ENCODE assay signal across 12 cellular contexts in the genomic region with DNA sequence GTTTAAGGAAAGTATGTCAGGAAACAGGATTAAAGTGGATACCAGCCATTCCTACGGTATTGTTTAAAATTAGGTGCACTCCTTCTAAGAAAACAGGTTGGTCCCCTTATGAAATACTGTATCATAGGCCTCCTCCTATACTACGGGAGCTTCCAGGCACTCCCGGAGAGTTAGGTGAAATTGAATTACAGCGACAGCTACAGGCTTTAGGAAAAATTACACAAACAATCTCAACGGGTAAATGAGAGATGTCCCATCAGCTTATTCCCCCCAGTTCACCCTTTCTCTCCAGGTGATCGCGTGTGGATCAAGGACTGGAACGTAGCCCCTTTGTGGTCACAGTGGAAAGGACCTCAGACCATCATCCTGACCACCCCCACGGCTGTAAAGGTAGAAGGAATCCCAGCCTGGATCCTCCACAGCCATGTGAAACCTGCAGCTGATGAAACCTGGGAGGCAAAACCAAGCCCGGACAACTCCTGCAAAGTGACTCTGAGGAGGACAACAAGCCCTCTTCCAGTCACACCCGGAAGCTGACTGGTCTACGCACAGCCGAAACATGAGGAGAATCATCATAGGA. TPM values are rescaled to one million over a fixed set of nuclear protein-coding genes. Genes with fewer than 3 reads are reported as not detected.
DNase-seq lines count a peak whose midpoint lies in the region; ATAC-seq and TF ChIP-seq lines count a peak whose summit lies in the region.
"Had no signal": no experiment of that assay in that cellular context is flagged by ENCODE, and none has a peak within 500 bp of the region (broad histone marks: within the 10 kb centered on the region; RNA-seq: fewer than 3 reads in every experiment).

No MANE protein-coding gene starts in this region.

- no peak overlapping the region for H3K4me3 ChIP-seq in heart left ventricle
- no peak overlapping the region for H3K4me3 ChIP-seq in right atrium auricular region
- H3K4me3 ChIP-seq in RWPE2 (ENCODE audit: severe bottlenecking) = no peak overlapping the region
- no peak overlapping the region for H3K4me3 ChIP-seq in hepatocyte

- H3K27ac ChIP-seq in heart left ventricle = no peak overlapping the region
- H3K27ac ChIP-seq in right atrium auricular region = no peak overlapping the region
- no peak overlapping the region for H3K27ac ChIP-seq in RWPE2 (ENCODE audit: poor library complexity, severe bottlenecking)
- no peak overlapping the region for H3K27ac ChIP-seq in hepatocyte

- no peak overlapping the region for H3K4me2 ChIP-seq in hepatocyte

- intact Hi-C loops in heart left ventricle (cut with DNase I) = no loop called here

- peaks cover 0 to 5% (median 0%) of the 10 kb centered on the region in 9 donors for H3K27me3 ChIP-seq in heart left ventricle
- H3K27me3 ChIP-seq in right atrium auricular region = no peaks in the 10 kb centered on the region
- H3K27me3 ChIP-seq in RWPE2 (ENCODE audit: insufficient read depth, poor library complexity, severe bottlenecking) = no peaks in the 10 kb centered on the region
- no peaks in the 10 kb centered on the region for H3K27me3 ChIP-seq in hepatocyte

- H3K9me3 ChIP-seq in heart left ventricle = no peaks in the 10 kb centered on the region
- H3K9me3 ChIP-seq in right atrium auricular region = no peaks in the 10 kb centered on the region
- no peaks in the 10 kb centered on the region for H3K9me3 ChIP-seq in RWPE2 (ENCODE audit: severe bottlenecking)
- H3K9me3 ChIP-seq in hepatocyte (ENCODE audit: low read depth) = no peaks in the 10 kb centered on the region

- DNase-seq in heart left ventricle (no peak), right atrium auricular region (ENCODE audit: low spot score) (no peak), RWPE2 (ENCODE audit: low spot score) (no peak), hepatocyte (ENCODE audit: low spot score) (no peak), type B pancreatic cell (ENCODE audit: extremely low spot score, unreplicated experiment) (no peak), NCI-H69 (lab: John Stamatoyannopoulos, UW) (no peak), NCI-H146 (lab: John Stamatoyannopoulos, UW) (no peak)
- DNase-seq in stimulated activated naive CD8-positive, alpha-beta T cell treated with anti-CD3 and anti-CD28 coated beads, Interleukin-15, Interleukin-2, amounts not matched to agents 100 U/mL and 50 U/mL, for 24 hours = no peak
- DNase-seq: amygdala; NCI-H1092 treated with DMSO at 0.1 percent for 48 hours; occipital lobe; stimulated activated CD4-positive, alpha-beta T cell treated with anti-CD3 and anti-CD28 coated beads, Interleukin-4, amount 100 ng/mL, for 1 hour had no signal

- ATAC-seq in heart left ventricle (no peak), RWPE2 (ENCODE audit: low read depth) (no peak)
- no peak for ATAC-seq in stimulated activated naive CD8-positive, alpha-beta T cell treated with anti-CD3 and anti-CD28 coated beads, Interleukin-15, Interleukin-2, amounts not matched to agents 100 U/mL and 50 U/mL, for 24 hours

- H3K36me3 Mint-ChIP-seq in type B pancreatic cell = peaks cover 3% of the 10 kb centered on the region

- H3K9me3 Mint-ChIP-seq in type B pancreatic cell = peaks cover 4% of the 10 kb centered on the region

- no peaks in the 10 kb centered on the region for H4K20me1 ChIP-seq in hepatocyte (ENCODE audit: insufficient read depth, poor library complexity, severe bottlenecking)

- WGBS in heart left ventricle, 4 donors = 40 to 54% (median 48%) methylated on average over 13 of the region's 13 CpGs
- WGBS in hepatocyte (ENCODE audit: low lambda C conversion rate, missing lambda C conversion rate) = 51% methylated on average over 13 of the region's 13 CpGs

- H3K9me2 ChIP-seq in hepatocyte (replicated peaks; ENCODE audit: insufficient read depth) = no peaks in the 10 kb centered on the region

- H3K4me1 ChIP-seq in heart left ventricle (no peaks in the 10 kb centered on the region), right atrium auricular region (no peaks in the 10 kb centered on the region), RWPE2 (ENCODE audit: insufficient read depth, poor library complexity, severe bottlenecking) (no peaks in the 10 kb centered on the region), hepatocyte (ENCODE audit: insufficient read depth) (peaks cover 3% of the 10 kb centered on the region)

- H3K36me3 ChIP-seq in heart left ventricle = no peaks in the 10 kb centered on the region
- no peaks in the 10 kb centered on the region for H3K36me3 ChIP-seq in right atrium auricular region
- H3K36me3 ChIP-seq in RWPE2 (ENCODE audit: low read depth) = no peaks in the 10 kb centered on the region
- no peaks in the 10 kb centered on the region for H3K36me3 ChIP-seq in hepatocyte (replicated peaks; ENCODE audit: insufficient read depth, low read depth)

- H3K27ac Mint-ChIP-seq in type B pancreatic cell = no peak overlapping the region

- H3K4me3 Mint-ChIP-seq in type B pancreatic cell = no peak overlapping the region

- H3K79me2 ChIP-seq in hepatocyte = no peaks in the 10 kb centered on the region

- peaks cover 4% of the 10 kb centered on the region for H3K27me3 Mint-ChIP-seq in type B pancreatic cell

- no peak overlapping the region for H2AFZ ChIP-seq in hepatocyte

- peaks cover 17% of the 10 kb centered on the region for H3K4me1 Mint-ChIP-seq in type B pancreatic cell (ENCODE audit: unreplicated experiment)

- TF ChIP-seq CTCF in heart left ventricle (IDR thresholded peaks at IDR 0.05) (peak in 7 of 12 donors; percentile 17 to 45 (median 40)), right atrium auricular region (IDR thresholded peaks at IDR 0.05) (peak in 1 of 2 donors; percentile 24), RWPE2 (IDR thresholded peaks at IDR 0.05; ENCODE audit: poor library complexity, severe bottlenecking) (peak; percentile 5), hepatocyte (IDR thresholded peaks at IDR 0.05; ENCODE audit: poor library complexity) (peak; percentile 34), type B pancreatic cell (conservative IDR thresholded peaks at IDR 0.05) (peak; percentile 57)

- no peak for TF ChIP-seq POLR2A in heart left ventricle (IDR thresholded peaks at IDR 0.05)

RNA-seq across cellular contexts. Expression of gene GHITM, which starts 25.1 kb away (rescaled TPM):
- total RNA-seq in heart left ventricle (100 to 1,000 TPM; 299 to 603 (median 393) TPM), right atrium auricular region (100 to 1,000 TPM; 242 to 490 TPM), hepatocyte (273 and 274 TPM in 2 replicates), type B pancreatic cell (ENCODE audit: low replicate concordance) (114 and 135 TPM in 2 replicates)
- polyA plus RNA-seq in heart left ventricle (100 to 1,000 TPM; 274 to 449 TPM), hepatocyte (190 and 215 TPM in 2 replicates)

RNA-seq across cellular contexts. Expression of gene GPR15LG, which starts 59.4 kb away (rescaled TPM):
- total RNA-seq in heart left ventricle (not detected), right atrium auricular region (not detected), hepatocyte (0.52 and 2.6 TPM in 2 replicates), type B pancreatic cell (ENCODE audit: low replicate concordance) (0.70 and 0.98 TPM in 2 replicates)
- polyA plus RNA-seq in heart left ventricle (under 1 TPM in 1 of 2 donors, not detected in 1; 0.11 TPM), hepatocyte (0.45 and 1.9 TPM in 2 replicates)
- total RNA-seq: occipital lobe had no signal
